ENCODE assay signal across 1 cellular context in the genomic region with DNA sequence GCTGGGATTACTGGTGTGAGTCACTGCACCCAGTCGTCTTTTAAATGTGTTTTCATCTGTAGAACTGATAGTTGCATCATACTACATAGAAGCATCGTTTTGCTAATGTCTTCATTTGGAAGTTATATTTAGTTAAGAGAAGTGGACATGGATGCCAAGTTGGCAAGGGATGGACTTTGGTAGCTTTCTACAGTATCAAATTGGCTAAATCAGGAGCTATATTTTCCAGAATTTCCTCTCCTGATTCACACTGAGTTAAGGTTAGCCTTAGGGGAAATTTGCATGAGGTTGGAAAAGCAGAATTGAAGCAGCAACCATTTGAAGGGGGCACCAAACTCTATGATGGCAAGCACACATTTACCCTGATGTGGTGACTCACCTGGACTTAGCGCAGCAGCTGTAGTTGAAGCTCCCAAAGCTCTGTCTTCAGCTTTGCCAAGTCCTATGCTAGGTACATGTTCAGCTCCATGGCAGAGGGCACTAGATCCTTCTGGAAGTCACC.
TF ChIP-seq lines count a peak whose summit lies in the region.

No MANE protein-coding gene starts in this region.

TF ChIP-seq in K562, 482 proteins besides CTCF, POLR2A, EP300 and RAD21 (continued from another document):
- TF ChIP-seq CBFB (CRISPR knock-in tag; IDR thresholded peaks at IDR 0.05) = no peak
- TF ChIP-seq GABPA (tag; conservative IDR thresholded peaks at IDR 0.05; ENCODE audit: low read depth) = no peak
- TF ChIP-seq MYNN (IDR thresholded peaks at IDR 0.05) = no peak
- no peak for TF ChIP-seq MYNN (CRISPR knock-in tag; IDR thresholded peaks at IDR 0.05)
- no peak for TF ChIP-seq ZNF253 (CRISPR knock-in tag; conservative IDR thresholded peaks at IDR 0.05)
